ENCODE assay signal across 1 cellular context in the genomic region with DNA sequence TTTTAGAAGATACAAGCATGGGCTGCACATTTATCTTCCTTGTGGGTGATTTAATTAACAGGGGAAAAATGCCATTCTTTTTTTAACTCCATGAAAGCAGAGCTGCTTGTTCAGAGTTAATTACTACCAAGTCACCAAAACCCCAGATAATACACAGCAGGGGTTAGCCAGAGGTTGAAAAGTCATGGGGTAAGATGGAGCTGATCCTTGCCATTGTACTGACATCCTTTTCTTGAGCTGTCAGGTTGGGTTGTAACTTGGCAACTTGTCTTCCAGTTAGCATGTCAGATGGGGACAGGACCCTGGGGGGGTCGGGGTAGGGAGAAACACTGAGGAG.
TF ChIP-seq lines count a peak whose summit lies in the region.

No MANE protein-coding gene starts in this region.

TF ChIP-seq in HepG2, 621 proteins besides CTCF, POLR2A, EP300 and RAD21:
- TF ChIP-seq, protein P1, sequence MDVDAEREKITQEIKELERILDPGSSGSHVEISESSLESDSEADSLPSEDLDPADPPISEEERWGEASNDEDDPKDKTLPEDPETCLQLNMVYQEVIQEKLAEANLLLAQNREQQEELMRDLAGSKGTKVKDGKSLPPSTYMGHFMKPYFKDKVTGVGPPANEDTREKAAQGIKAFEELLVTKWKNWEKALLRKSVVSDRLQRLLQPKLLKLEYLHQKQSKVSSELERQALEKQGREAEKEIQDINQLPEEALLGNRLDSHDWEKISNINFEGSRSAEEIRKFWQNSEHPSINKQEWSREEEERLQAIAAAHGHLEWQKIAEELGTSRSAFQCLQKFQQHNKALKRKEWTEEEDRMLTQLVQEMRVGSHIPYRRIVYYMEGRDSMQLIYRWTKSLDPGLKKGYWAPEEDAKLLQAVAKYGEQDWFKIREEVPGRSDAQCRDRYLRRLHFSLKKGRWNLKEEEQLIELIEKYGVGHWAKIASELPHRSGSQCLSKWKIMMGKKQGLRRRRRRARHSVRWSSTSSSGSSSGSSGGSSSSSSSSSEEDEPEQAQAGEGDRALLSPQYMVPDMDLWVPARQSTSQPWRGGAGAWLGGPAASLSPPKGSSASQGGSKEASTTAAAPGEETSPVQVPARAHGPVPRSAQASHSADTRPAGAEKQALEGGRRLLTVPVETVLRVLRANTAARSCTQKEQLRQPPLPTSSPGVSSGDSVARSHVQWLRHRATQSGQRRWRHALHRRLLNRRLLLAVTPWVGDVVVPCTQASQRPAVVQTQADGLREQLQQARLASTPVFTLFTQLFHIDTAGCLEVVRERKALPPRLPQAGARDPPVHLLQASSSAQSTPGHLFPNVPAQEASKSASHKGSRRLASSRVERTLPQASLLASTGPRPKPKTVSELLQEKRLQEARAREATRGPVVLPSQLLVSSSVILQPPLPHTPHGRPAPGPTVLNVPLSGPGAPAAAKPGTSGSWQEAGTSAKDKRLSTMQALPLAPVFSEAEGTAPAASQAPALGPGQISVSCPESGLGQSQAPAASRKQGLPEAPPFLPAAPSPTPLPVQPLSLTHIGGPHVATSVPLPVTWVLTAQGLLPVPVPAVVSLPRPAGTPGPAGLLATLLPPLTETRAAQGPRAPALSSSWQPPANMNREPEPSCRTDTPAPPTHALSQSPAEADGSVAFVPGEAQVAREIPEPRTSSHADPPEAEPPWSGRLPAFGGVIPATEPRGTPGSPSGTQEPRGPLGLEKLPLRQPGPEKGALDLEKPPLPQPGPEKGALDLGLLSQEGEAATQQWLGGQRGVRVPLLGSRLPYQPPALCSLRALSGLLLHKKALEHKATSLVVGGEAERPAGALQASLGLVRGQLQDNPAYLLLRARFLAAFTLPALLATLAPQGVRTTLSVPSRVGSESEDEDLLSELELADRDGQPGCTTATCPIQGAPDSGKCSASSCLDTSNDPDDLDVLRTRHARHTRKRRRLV (CRISPR knock-in tag; IDR thresholded peaks at IDR 0.05), result no peak
- no peak for TF ChIP-seq SETDB1 (CRISPR knock-in tag; IDR thresholded peaks at IDR 0.05; ENCODE audit: borderline replicate concordance)
- TF ChIP-seq ZNF546 (CRISPR knock-in tag; conservative IDR thresholded peaks at IDR 0.05), result no peak
- TF ChIP-seq ZNF205 (CRISPR knock-in tag; IDR thresholded peaks at IDR 0.05), result no peak
- TF ChIP-seq, protein P2, sequence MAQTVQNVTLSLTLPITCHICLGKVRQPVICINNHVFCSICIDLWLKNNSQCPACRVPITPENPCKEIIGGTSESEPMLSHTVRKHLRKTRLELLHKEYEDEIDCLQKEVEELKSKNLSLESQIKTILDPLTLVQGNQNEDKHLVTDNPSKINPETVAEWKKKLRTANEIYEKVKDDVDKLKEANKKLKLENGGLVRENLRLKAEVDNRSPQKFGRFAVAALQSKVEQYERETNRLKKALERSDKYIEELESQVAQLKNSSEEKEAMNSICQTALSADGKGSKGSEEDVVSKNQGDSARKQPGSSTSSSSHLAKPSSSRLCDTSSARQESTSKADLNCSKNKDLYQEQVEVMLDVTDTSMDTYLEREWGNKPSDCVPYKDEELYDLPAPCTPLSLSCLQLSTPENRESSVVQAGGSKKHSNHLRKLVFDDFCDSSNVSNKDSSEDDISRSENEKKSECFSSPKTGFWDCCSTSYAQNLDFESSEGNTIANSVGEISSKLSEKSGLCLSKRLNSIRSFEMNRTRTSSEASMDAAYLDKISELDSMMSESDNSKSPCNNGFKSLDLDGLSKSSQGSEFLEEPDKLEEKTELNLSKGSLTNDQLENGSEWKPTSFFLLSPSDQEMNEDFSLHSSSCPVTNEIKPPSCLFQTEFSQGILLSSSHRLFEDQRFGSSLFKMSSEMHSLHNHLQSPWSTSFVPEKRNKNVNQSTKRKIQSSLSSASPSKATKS (CRISPR knock-in tag; IDR thresholded peaks at IDR 0.05), result 0 out of 2 replicates have a peak, but pooled peaks have one; percentile 21
- TF ChIP-seq ZNF510 (CRISPR knock-in tag; IDR thresholded peaks at IDR 0.05; ENCODE audit: low read depth), result 0 out of 2 replicates have a peak, but pooled peaks have one; percentile 41
- 0 out of 2 replicates have a peak, but pooled peaks have one; percentile 46 for TF ChIP-seq ZNF17 (CRISPR knock-in tag; IDR thresholded peaks at IDR 0.05)
